8 cellular contexts compared by ENCODE assay signal in the genomic region with DNA sequence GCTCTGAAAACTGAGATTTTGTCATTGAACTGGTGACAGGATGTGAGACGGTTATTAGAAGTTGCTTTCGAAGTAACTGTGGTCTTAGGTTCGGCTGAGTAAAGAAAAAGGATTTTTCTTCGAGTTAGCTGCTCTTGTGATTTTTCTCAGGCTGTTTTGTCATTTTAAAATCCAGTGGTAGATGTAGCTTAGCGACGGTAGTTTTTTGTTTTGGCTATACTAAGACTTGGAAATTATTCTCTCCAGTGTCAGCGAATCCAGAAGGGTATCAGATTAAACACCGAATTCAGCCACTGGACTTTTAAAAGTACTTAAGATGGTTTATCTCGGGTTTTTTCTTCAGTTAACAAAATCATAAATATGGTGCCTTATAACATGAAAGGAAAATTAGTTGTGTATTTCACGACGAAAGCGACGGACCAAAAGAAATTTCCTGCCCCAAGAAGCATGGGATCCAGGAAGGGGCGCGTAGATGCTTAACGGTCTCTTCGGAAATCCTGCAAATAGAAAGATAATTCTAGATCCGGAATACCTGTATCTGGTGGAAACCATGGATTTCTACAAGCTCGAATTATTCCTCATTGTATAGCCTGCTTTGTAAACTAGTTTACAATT. TPM values are rescaled to one million over a fixed set of nuclear protein-coding genes. Genes with fewer than 3 reads are reported as not detected.
DNase-seq lines count a peak whose midpoint lies in the region; ATAC-seq and TF ChIP-seq lines count a peak whose summit lies in the region.

No MANE protein-coding gene starts in this region.

- DNase-seq in HFFc6 (no peak), HCEC 1CT (no peak), D341Med (ENCODE audit: low spot score) (no peak), sciatic nerve (ENCODE audit: low spot score) (no peak)

- peaks cover 15% of the 10 kb centered on the region; the same call in 1 of the 2 replicates for H3K36me3 Mint-ChIP-seq in HFFc6 (ENCODE audit: low read depth)
- peaks cover 52% of the 10 kb centered on the region for H3K36me3 Mint-ChIP-seq in activated T-helper 17 cell treated with anti-CD3 and anti-CD28 coated beads, Interleukin-2, amount 50 U/mL, for 72 hours (ENCODE audit: low read depth)
- H3K36me3 Mint-ChIP-seq in stimulated activated memory B cell treated with anti-CD40 and anti-IgM and Interleukin-4, amounts not matched to agents 10 μg/mL and 1 μg/mL and 100 μg/mL, for 72 hours: peaks cover 30% of the 10 kb centered on the region

- H3K36me3 ChIP-seq in iPS-15b (ENCODE audit: control insufficient read depth, insufficient read depth, low read length): peaks cover 17% of the 10 kb centered on the region

- peaks cover 37% of the 10 kb centered on the region for H3K4me1 Mint-ChIP-seq in HFFc6 (ENCODE audit: low read depth)
- peaks cover 12% of the 10 kb centered on the region for H3K4me1 Mint-ChIP-seq in activated T-helper 17 cell treated with anti-CD3 and anti-CD28 coated beads, Interleukin-2, amount 50 U/mL, for 72 hours
- H3K4me1 Mint-ChIP-seq in stimulated activated memory B cell treated with anti-CD40 and anti-IgM and Interleukin-4, amounts not matched to agents 10 μg/mL and 1 μg/mL and 100 μg/mL, for 72 hours: peaks cover 37% of the 10 kb centered on the region

- peaks cover 12% of the 10 kb centered on the region for H3K4me1 ChIP-seq in iPS-15b (ENCODE audit: control insufficient read depth, insufficient read depth, low read length)

- H3K27me3 Mint-ChIP-seq in HFFc6 (ENCODE audit: insufficient read depth): no peaks in the 10 kb centered on the region; the same call in 1 of the 2 replicates
- H3K27me3 Mint-ChIP-seq in activated T-helper 17 cell treated with anti-CD3 and anti-CD28 coated beads, Interleukin-2, amount 50 U/mL, for 72 hours: no peaks in the 10 kb centered on the region
- no peaks in the 10 kb centered on the region for H3K27me3 Mint-ChIP-seq in stimulated activated memory B cell treated with anti-CD40 and anti-IgM and Interleukin-4, amounts not matched to agents 10 μg/mL and 1 μg/mL and 100 μg/mL, for 72 hours

- H3K27ac Mint-ChIP-seq in HFFc6: peak overlapping the region; percentile 91
- H3K27ac Mint-ChIP-seq in activated T-helper 17 cell treated with anti-CD3 and anti-CD28 coated beads, Interleukin-2, amount 50 U/mL, for 72 hours: peak overlapping the region; percentile 95
- peak overlapping the region; percentile 99 for H3K27ac Mint-ChIP-seq in stimulated activated memory B cell treated with anti-CD40 and anti-IgM and Interleukin-4, amounts not matched to agents 10 μg/mL and 1 μg/mL and 100 μg/mL, for 72 hours

- peak overlapping the region; percentile 91 for H3K4me3 ChIP-seq in iPS-15b (ENCODE audit: low read depth, low read length)

- no peak for ATAC-seq in activated T-helper 17 cell treated with anti-CD3 and anti-CD28 coated beads, Interleukin-2, amount 50 U/mL, for 72 hours (replicated peaks)
- no peak for ATAC-seq in stimulated activated memory B cell treated with anti-CD40 and anti-IgM and Interleukin-4, amounts not matched to agents 10 μg/mL and 1 μg/mL and 100 μg/mL, for 72 hours
- ATAC-seq in HG02763 (IDR thresholded peaks at IDR 0.05; ENCODE audit: unreplicated experiment) (no peak), sciatic nerve (no peak)

- H3K9ac ChIP-seq in iPS-15b (ENCODE audit: low read depth, low read length): peak overlapping the region; percentile 79

- no peak for TF ChIP-seq CTCF in HFFc6 (IDR thresholded peaks at IDR 0.05)

- no peaks in the 10 kb centered on the region for H3K9me3 Mint-ChIP-seq in HFFc6
- no peaks in the 10 kb centered on the region for H3K9me3 Mint-ChIP-seq in activated T-helper 17 cell treated with anti-CD3 and anti-CD28 coated beads, Interleukin-2, amount 50 U/mL, for 72 hours
- H3K9me3 Mint-ChIP-seq in stimulated activated memory B cell treated with anti-CD40 and anti-IgM and Interleukin-4, amounts not matched to agents 10 μg/mL and 1 μg/mL and 100 μg/mL, for 72 hours: no peaks in the 10 kb centered on the region

- intact Hi-C loops in sciatic nerve (cut with DNase I): no loop called here

- peaks cover 3% of the 10 kb centered on the region for H3K27me3 ChIP-seq in iPS-15b (ENCODE audit: control insufficient read depth, insufficient read depth, low read length)

- H3K4me3 Mint-ChIP-seq in HFFc6: peak overlapping the region; percentile 88
- peak overlapping the region; percentile 91 for H3K4me3 Mint-ChIP-seq in activated T-helper 17 cell treated with anti-CD3 and anti-CD28 coated beads, Interleukin-2, amount 50 U/mL, for 72 hours
- H3K4me3 Mint-ChIP-seq in stimulated activated memory B cell treated with anti-CD40 and anti-IgM and Interleukin-4, amounts not matched to agents 10 μg/mL and 1 μg/mL and 100 μg/mL, for 72 hours: peak overlapping the region; percentile 85

- H3K9me3 ChIP-seq in iPS-15b (ENCODE audit: control insufficient read depth, insufficient read depth, low read length): no peaks in the 10 kb centered on the region

RNA-seq across cellular contexts. Expression of a gene that starts 1.2 kb away (rescaled TPM):
- total RNA-seq in HFFc6 (2021; fragmentation: NEBNext Ultra II Directional; extraction: Animal tissue kit (Norgen Biotek cat#: 25700)): 1 to 10 TPM; 2.5 to 3.2 (median 3.0) TPM
- total RNA-seq in activated T-helper 17 cell treated with anti-CD3 and anti-CD28 coated beads, Interleukin-2, amount 50 U/mL, for 72 hours: 1 to 10 TPM; 2.5 to 2.9 TPM
- 4.5 TPM for total RNA-seq in sciatic nerve

RNA-seq across cellular contexts. Expression of a gene that starts 27.2 kb away (rescaled TPM):
- total RNA-seq in HFFc6 (2021; fragmentation: NEBNext Ultra II Directional; extraction: Animal tissue kit (Norgen Biotek cat#: 25700)): 10 to 100 TPM; 47.8 to 65.0 (median 59.1) TPM
- total RNA-seq in activated T-helper 17 cell treated with anti-CD3 and anti-CD28 coated beads, Interleukin-2, amount 50 U/mL, for 72 hours: 1 to 10 TPM; 2.4 to 4.8 TPM
- total RNA-seq in sciatic nerve: 194 TPM

RNA-seq across cellular contexts. Expression of a gene that starts 56.5 kb away (rescaled TPM):
- total RNA-seq in HFFc6 (2021; fragmentation: NEBNext Ultra II Directional; extraction: Animal tissue kit (Norgen Biotek cat#: 25700)): not detected
- not detected for total RNA-seq in activated T-helper 17 cell treated with anti-CD3 and anti-CD28 coated beads, Interleukin-2, amount 50 U/mL, for 72 hours
- 4.6 TPM for total RNA-seq in sciatic nerve

Comparison
In these comparisons a context has a peak if more than half of its experiments do, and no peak if none do; other contexts are left out.
1. RNA of a gene that starts 27.2 kb away (total RNA-seq): 194 TPM in sciatic nerve (single experiment) and 47.8 to 65.0 TPM in HFFc6; 2.4 to 4.8 TPM in activated T-helper 17 cell treated with anti-CD3 and anti-CD28 coated beads, Interleukin-2, amount 50 U/mL, for 72 hours; every median in the first group is over 4 times any median in the second.
2. Peak in every context shown above with its lines, with median percentiles within 50 percentile points of each other: H3K27ac Mint-ChIP-seq and H3K4me3 Mint-ChIP-seq.